8 cellular contexts compared by ENCODE assay signal in genomic region chr3:31981206-31982181, GRCh38. TPM values are rescaled to one million over a fixed set of nuclear protein-coding genes. Genes with fewer than 3 reads are reported as not detected.
DNase-seq lines count a peak whose midpoint lies in the region; ATAC-seq and TF ChIP-seq lines count a peak whose summit lies in the region.

TSS of gene OSBPL10 (minus strand) at chr3:31981262. CDS start at chr3:31981179, 83 bp downstream.
TSS of gene ZNF860 (plus strand) at chr3:31981750. CDS start at chr3:31989080, 7,330 bp downstream.

- H3K4me1 ChIP-seq in ACC112 (ENCODE audit: control insufficient read depth, insufficient read depth, low read length, unreplicated experiment) (peaks cover 19% of the 10 kb centered on the region), skeletal muscle satellite cell (ENCODE audit: control insufficient read depth, insufficient read depth, low read length) (peaks cover 33% of the 10 kb centered on the region)

- POLR2A ChIA-PET in T-cell (lab: Charles Lee): no interaction called here

- TF ChIP-seq EP300 in Ishikawa (IDR thresholded peaks at IDR 0.05; ENCODE audit: borderline replicate concordance): peak; percentile 57; the same call in 1 of the 2 replicates

- peak within 1 kb of the TSS; percentile 84 for H3K9ac ChIP-seq in skeletal muscle satellite cell (ENCODE audit: low read depth, low read length)

- CTCF ChIA-PET in T-cell (lab: Charles Lee): no interaction called here

- H3K36me3 Mint-ChIP-seq in T-cell: no peaks in the 10 kb centered on the region
- H3K36me3 Mint-ChIP-seq in chondrocyte (ENCODE audit: low read depth): peaks cover 4% of the 10 kb centered on the region

- peak within 1 kb of the TSS; percentile 85 for H3K4me2 ChIP-seq in skeletal muscle satellite cell (ENCODE audit: low read length)

- no peak for TF ChIP-seq CTCF in chondrocyte (IDR thresholded peaks at IDR 0.05)

- 0 out of 2 replicates have a peak, but pooled peaks have one; percentile 8 for TF ChIP-seq RAD21 in Ishikawa (IDR thresholded peaks at IDR 0.05; ENCODE audit: low read depth)

- no peaks in the 10 kb centered on the region for H3K27me3 ChIP-seq in ACC112 (ENCODE audit: insufficient read depth, low read length)
- H3K27me3 ChIP-seq in skeletal muscle satellite cell (ENCODE audit: control insufficient read depth, insufficient read depth, low read length): no peaks in the 10 kb centered on the region

- H3K4me3 Mint-ChIP-seq in T-cell: peak within 1 kb of the TSS; percentile 75 to 85 (median 84)
- H3K4me3 Mint-ChIP-seq in chondrocyte (ENCODE audit: unreplicated experiment): peak within 1 kb of the TSS; percentile 84

- H3K9me3 Mint-ChIP-seq in T-cell (no peaks in the 10 kb centered on the region), chondrocyte (ENCODE audit: low read depth) (no peaks in the 10 kb centered on the region)

- H3K27me3 Mint-ChIP-seq in T-cell (peaks cover 40 to 43% of the 10 kb centered on the region in 2 donors), chondrocyte (ENCODE audit: low read depth) (no peaks in the 10 kb centered on the region)

- no peaks in the 10 kb centered on the region for H3K9me3 ChIP-seq in skeletal muscle satellite cell (replicated peaks; ENCODE audit: low read length)

- peak in 15 of 34 experiments; percentile 1 to 31 (median 8) for DNase-seq in T-cell
- peak; percentile 94 for DNase-seq in chondrocyte (ENCODE audit: low spot score)
- peak; percentile 93 for DNase-seq in islet precursor cell

- H3K4me3 ChIP-seq in ACC112 (ENCODE audit: low read depth, low read length): peak within 1 kb of the TSS; percentile 89
- H3K4me3 ChIP-seq in skeletal muscle satellite cell (ENCODE audit: low read length): peak within 1 kb of the TSS; percentile 92

- peak within 1 kb of the TSS; percentile 55 for H2AFZ ChIP-seq in ACC112 (ENCODE audit: low read length, unreplicated experiment)

- no peaks in the 10 kb centered on the region for H3K36me3 ChIP-seq in ACC112 (ENCODE audit: insufficient read depth, low read length)
- H3K36me3 ChIP-seq in skeletal muscle satellite cell (ENCODE audit: insufficient read depth, low read length): no peaks in the 10 kb centered on the region

- H3K4me1 Mint-ChIP-seq in T-cell: peaks cover 21% of the 10 kb centered on the region in 3 donors
- peaks cover 49% of the 10 kb centered on the region for H3K4me1 Mint-ChIP-seq in chondrocyte (ENCODE audit: low read depth)

- peak within 1 kb of the TSS in 1 of 2 donors; percentile 20 for H3K27ac Mint-ChIP-seq in T-cell
- H3K27ac Mint-ChIP-seq in chondrocyte (ENCODE audit: unreplicated experiment): peak within 1 kb of the TSS; percentile 90

- peaks cover 13% of the 10 kb centered on the region for H3K79me2 ChIP-seq in ACC112 (ENCODE audit: control insufficient read depth, insufficient read depth, low read length, unreplicated experiment)

- no peak within 1 kb of the TSS for H3K27ac ChIP-seq in ACC112 (ENCODE audit: low read depth, low read length)

- ATAC-seq in GM18867 (IDR thresholded peaks at IDR 0.05; ENCODE audit: unreplicated experiment): peak; percentile 29
- peak; percentile 51 to 67 (median 65) for ATAC-seq in T-cell (replicated peaks in 1 of 4)
- no peak for ATAC-seq in GM19397 (IDR thresholded peaks at IDR 0.05; ENCODE audit: unreplicated experiment)

TF ChIP-seq in Ishikawa, 13 proteins besides CTCF, POLR2A, EP300 and RAD21:
- TF ChIP-seq MAX (IDR thresholded peaks at IDR 0.05): peak; percentile 78
- peak; percentile 71; the same call in 1 of the 2 replicates for TF ChIP-seq EGR1 (IDR thresholded peaks at IDR 0.05)
- TF ChIP-seq FOXM1 (IDR thresholded peaks at IDR 0.05; ENCODE audit: borderline replicate concordance, low read depth): 0 out of 2 replicates have a peak, but pooled peaks have one; percentile 19
- no peak for TF ChIP-seq CEBPB (IDR thresholded peaks at IDR 0.05)
- peak; percentile 83 for TF ChIP-seq NFIC (IDR thresholded peaks at IDR 0.05)
- TF ChIP-seq CREB1 (IDR thresholded peaks at IDR 0.05; ENCODE audit: low read depth): no peak
- peak; percentile 4 for TF ChIP-seq TEAD4 (IDR thresholded peaks at IDR 0.05)
- TF ChIP-seq REST (IDR thresholded peaks at IDR 0.05; ENCODE audit: low read depth): no peak
- no peak; the same call in 1 of the 2 replicates for TF ChIP-seq TAF1 (IDR thresholded peaks at IDR 0.05; ENCODE audit: low read depth)
- TF ChIP-seq ZBTB7A (IDR thresholded peaks at IDR 0.05; ENCODE audit: low read depth): peak; percentile 42; the same call in 1 of the 2 replicates
- no peak; the same call in 1 of the 2 replicates for TF ChIP-seq USF1 (IDR thresholded peaks at IDR 0.05)
- TF ChIP-seq TCF12 (IDR thresholded peaks at IDR 0.05; ENCODE audit: low read depth): peak; percentile 77
- TF ChIP-seq YY1 (IDR thresholded peaks at IDR 0.05; ENCODE audit: low read depth): no peak

RNA-seq across cellular contexts. Expression of gene OSBPL10, which starts in this region (rescaled TPM):
- total RNA-seq in T-cell (10 to 100 TPM in 1 of 5 donors, 1 to 10 TPM in 3, under 1 TPM in 1; 0.77 to 10.4 (median 2.1) TPM), chondrocyte (44.1 to 56.6 TPM (median 45.4 TPM) in 3 replicates)
- total RNA-seq in skeletal muscle satellite cell (2012; rRNA removed): 10.9 and 19.3 TPM in 2 replicates

RNA-seq across cellular contexts. Expression of gene ZNF860, which starts in this region (rescaled TPM):
- total RNA-seq in T-cell (1 to 10 TPM in 1 of 5 donors, under 1 TPM in 2, not detected in 2; 0.25 to 1.3 (median 0.99) TPM), chondrocyte (1.5 to 2.4 TPM (median 2.0 TPM) in 3 replicates)
- 0.44 and 0.76 TPM in 2 replicates for total RNA-seq in skeletal muscle satellite cell (2012; rRNA removed)
